Comparison of ENCODE assay signal across 8 cellular contexts in genomic region chr1:9239622-9240401, GRCh38. TPM values are rescaled to one million over a fixed set of nuclear protein-coding genes. Genes with fewer than 3 reads are reported as not detected.
A peak's percentile ranks its signal among the peaks of the same experiment; 100 is the strongest.
DNase-seq lines count a peak whose midpoint lies in the region; ATAC-seq and TF ChIP-seq lines count a peak whose summit lies in the region.

No MANE protein-coding gene starts in this region.

- peak; percentile 2 to 3 for ATAC-seq in gastrocnemius medialis
- no peak for ATAC-seq in HG03196 (IDR thresholded peaks at IDR 0.05; ENCODE audit: unreplicated experiment)

- peak overlapping the region; percentile 86 to 99 (median 92) for H3K27ac ChIP-seq in gastrocnemius medialis

- peaks cover 8% of the 10 kb centered on the region for H3K36me3 Mint-ChIP-seq in activated T-cell treated with anti-CD3 and anti-CD28 coated beads, Interleukin-2, amount 50 U/mL, for 24 hours (ENCODE audit: low read depth)

- H3K9me3 ChIP-seq in gastrocnemius medialis: no peaks in the 10 kb centered on the region

- H3K4me3 Mint-ChIP-seq in activated T-cell treated with anti-CD3 and anti-CD28 coated beads, Interleukin-2, amount 50 U/mL, for 24 hours: peak overlapping the region; percentile 55

- peaks cover 55% of the 10 kb centered on the region for H3K4me1 Mint-ChIP-seq in activated T-cell treated with anti-CD3 and anti-CD28 coated beads, Interleukin-2, amount 50 U/mL, for 24 hours (ENCODE audit: low read depth)

- no peaks in the 10 kb centered on the region for H3K27me3 Mint-ChIP-seq in activated T-cell treated with anti-CD3 and anti-CD28 coated beads, Interleukin-2, amount 50 U/mL, for 24 hours

- intact Hi-C loops in head of caudate nucleus (cut with DNase I) (no loop called here), gastrocnemius medialis (cut with DNase I; ENCODE audit: low total_unique reads) (loop anchor here (5.0 to 10.0 kb wide), 4 partner anchors 137 to 1615 kb away; no protein-coding TSS in a partner anchor)

- H3K27ac Mint-ChIP-seq in activated T-cell treated with anti-CD3 and anti-CD28 coated beads, Interleukin-2, amount 50 U/mL, for 24 hours: peak overlapping the region; percentile 86

- H3K4me1 ChIP-seq in gastrocnemius medialis: peaks cover 90 to 92% of the 10 kb centered on the region in 2 donors

- no peaks in the 10 kb centered on the region for H3K9me3 Mint-ChIP-seq in activated T-cell treated with anti-CD3 and anti-CD28 coated beads, Interleukin-2, amount 50 U/mL, for 24 hours

- TF ChIP-seq POLR2A in gastrocnemius medialis (IDR thresholded peaks at IDR 0.05): peak; percentile 45 to 56

- H3K4me3 ChIP-seq in gastrocnemius medialis: peak overlapping the region; percentile 0 to 34 (median 32)

- DNase-seq in EH (ENCODE audit: low read depth) (peak; percentile 40), Kasumi-1 (lab: John Stamatoyannopoulos, UW) (peak; percentile 59 to 76), head of caudate nucleus (peak in 27 of 42 donors; percentile 31 to 71 (median 52)), gastrocnemius medialis (peak in 1 of 2 donors; percentile 77), NCI-H1930 (lab: John Stamatoyannopoulos, UW) (no peak), germinal center (ENCODE audit: low spot score) (no peak)
- peak; percentile 57 for DNase-seq in activated T-cell treated with anti-CD3 and anti-CD28 coated beads, Interleukin-2, amount 50 U/mL, for 24 hours

- H3K36me3 ChIP-seq in gastrocnemius medialis: no peaks in the 10 kb centered on the region

- TF ChIP-seq CTCF in gastrocnemius medialis (IDR thresholded peaks at IDR 0.05 in 4 of 5, conservative IDR thresholded peaks at IDR 0.05 in 1 of 5): no peak

- H3K27me3 ChIP-seq in gastrocnemius medialis: no peaks in the 10 kb centered on the region

- in situ Hi-C loops in gastrocnemius medialis (cut with MboI; ENCODE audit: low sequenced_read_pairs in 4 of 4): no loop called here

RNA-seq across cellular contexts. Expression of gene H6PD, which starts 5.2 kb away (rescaled TPM):
- total RNA-seq in gastrocnemius medialis: 10 to 100 TPM; 37.3 to 65.1 (median 44.4) TPM

RNA-seq across cellular contexts. Expression of gene SPSB1, which starts 52.9 kb away (rescaled TPM):
- total RNA-seq in gastrocnemius medialis: 100 to 1,000 TPM in 1 of 4 donors, 10 to 100 TPM in 3; 40.4 to 161 (median 56.6) TPM

Comparison
In these comparisons a context has a peak if more than half of its experiments do, and no peak if none do; other contexts are left out.
1. DNase-seq: peak in EH (single experiment), Kasumi-1 (2 of 2), activated T-cell treated with anti-CD3 and anti-CD28 coated beads, Interleukin-2, amount 50 U/mL, for 24 hours (single experiment) and head of caudate nucleus (27 of 42); none in NCI-H1930 (0 of 2) and germinal center (single experiment).